Comparison of ENCODE assay signal across 11 cellular contexts in the genomic region with DNA sequence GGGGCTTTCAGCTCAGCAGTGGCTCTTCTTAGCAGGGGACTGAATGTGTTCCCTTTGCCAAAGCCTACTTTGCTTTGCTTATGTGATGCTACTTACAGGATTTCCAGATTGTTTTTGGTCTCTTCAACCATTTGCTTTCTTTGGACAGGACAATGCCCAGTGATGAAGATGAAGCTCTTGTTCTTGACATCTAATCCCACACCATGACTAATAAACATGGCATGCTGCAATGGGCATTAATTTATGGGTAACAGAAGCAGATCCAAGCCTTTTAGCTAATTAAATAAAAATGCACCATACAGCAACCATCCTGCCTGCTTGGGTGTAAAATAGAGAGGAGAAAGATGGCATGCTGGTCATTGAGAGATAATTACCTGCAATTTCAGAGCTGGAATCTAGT.
DNase-seq lines count a peak whose midpoint lies in the region; ATAC-seq and TF ChIP-seq lines count a peak whose summit lies in the region.
"Had no signal": no experiment of that assay in that cellular context is flagged by ENCODE, and none has a peak within 500 bp of the region (broad histone marks: within the 10 kb centered on the region; RNA-seq: fewer than 3 reads in every experiment).

No MANE protein-coding gene starts in this region.

- H3K27ac ChIP-seq in RWPE2 (ENCODE audit: poor library complexity, severe bottlenecking) (peak overlapping the region; percentile 97), epithelial cell of prostate (peak overlapping the region; percentile 77), smooth muscle cell (ENCODE audit: low read depth) (peak overlapping the region; percentile 3)

- peak overlapping the region; percentile 82 for H3K27ac Mint-ChIP-seq in activated CD8-positive, alpha-beta memory T cell treated with anti-CD3 and anti-CD28 coated beads, Interleukin-2, amount 10 ng/mL, durations not matched to agents 7 days and 5 days
- no peak overlapping the region for H3K27ac Mint-ChIP-seq in osteocyte (ENCODE audit: unreplicated experiment)

- H3K36me3 ChIP-seq in RWPE2 (ENCODE audit: low read depth): no peaks in the 10 kb centered on the region
- H3K36me3 ChIP-seq in smooth muscle cell (ENCODE audit: low read depth): no peaks in the 10 kb centered on the region

- peaks cover 60% of the 10 kb centered on the region for H3K4me1 Mint-ChIP-seq in activated CD8-positive, alpha-beta memory T cell treated with anti-CD3 and anti-CD28 coated beads, Interleukin-2, amount 10 ng/mL, durations not matched to agents 7 days and 5 days
- peaks cover 35% of the 10 kb centered on the region for H3K4me1 Mint-ChIP-seq in osteocyte (ENCODE audit: unreplicated experiment)

- peaks cover 71% of the 10 kb centered on the region for H3K4me1 ChIP-seq in RWPE2 (ENCODE audit: insufficient read depth, poor library complexity, severe bottlenecking)
- peaks cover 5% of the 10 kb centered on the region for H3K4me1 ChIP-seq in smooth muscle cell (ENCODE audit: low read depth)

- no peak for DNase-seq in activated CD8-positive, alpha-beta memory T cell treated with anti-CD3 and anti-CD28 coated beads, Interleukin-2, amount 10 ng/mL, durations not matched to agents 7 days and 5 days
- DNase-seq in activated CD8-positive, alpha-beta memory T cell treated with anti-CD3 and anti-CD28 coated beads for 24 hours: no peak
- no peak for DNase-seq in RWPE2 (ENCODE audit: low spot score)
- no peak for DNase-seq in epithelial cell of prostate (ENCODE audit: low read depth, low spot score)
- DNase-seq in smooth muscle cell (lab: John Stamatoyannopoulos, UW; ENCODE audit: unreplicated experiment): no peak
- DNase-seq in osteocyte (ENCODE audit: extremely low spot score, unreplicated experiment): no peak
- DNase-seq: NCI-H2171, retina had no signal

- H3K27me3 ChIP-seq in RWPE2 (ENCODE audit: insufficient read depth, poor library complexity, severe bottlenecking) (no peaks in the 10 kb centered on the region), smooth muscle cell (ENCODE audit: low read depth) (no peaks in the 10 kb centered on the region)

- no peaks in the 10 kb centered on the region for H3K9me3 Mint-ChIP-seq in activated CD8-positive, alpha-beta memory T cell treated with anti-CD3 and anti-CD28 coated beads, Interleukin-2, amount 10 ng/mL, durations not matched to agents 7 days and 5 days (ENCODE audit: low read depth)
- no peaks in the 10 kb centered on the region for H3K9me3 Mint-ChIP-seq in osteocyte (ENCODE audit: unreplicated experiment)

- no peaks in the 10 kb centered on the region for H3F3A ChIP-seq in smooth muscle cell (ENCODE audit: low read depth)

- H4K20me1 ChIP-seq in smooth muscle cell (ENCODE audit: low read depth): no peaks in the 10 kb centered on the region

- H3K4me3 ChIP-seq in RWPE2 (ENCODE audit: severe bottlenecking): no peak overlapping the region
- H3K4me3 ChIP-seq in smooth muscle cell: no peak overlapping the region
- H3K4me3 ChIP-seq: K562 had no signal

- H3K9me3 ChIP-seq in RWPE2 (ENCODE audit: severe bottlenecking) (no peaks in the 10 kb centered on the region), smooth muscle cell (replicated peaks; ENCODE audit: low read depth) (no peaks in the 10 kb centered on the region)

- H3K27me3 Mint-ChIP-seq in activated CD8-positive, alpha-beta memory T cell treated with anti-CD3 and anti-CD28 coated beads, Interleukin-2, amount 10 ng/mL, durations not matched to agents 7 days and 5 days: no peaks in the 10 kb centered on the region
- H3K27me3 Mint-ChIP-seq in osteocyte (ENCODE audit: unreplicated experiment): no peaks in the 10 kb centered on the region

- H3K9ac ChIP-seq in smooth muscle cell (ENCODE audit: low read depth): no peak overlapping the region

- no peak overlapping the region for H2AFZ ChIP-seq in smooth muscle cell (ENCODE audit: low read depth)

- no peak overlapping the region for H3K4me3 Mint-ChIP-seq in activated CD8-positive, alpha-beta memory T cell treated with anti-CD3 and anti-CD28 coated beads, Interleukin-2, amount 10 ng/mL, durations not matched to agents 7 days and 5 days
- no peak overlapping the region for H3K4me3 Mint-ChIP-seq in osteocyte (ENCODE audit: unreplicated experiment)

- CTCF ChIA-PET in activated CD8-positive, alpha-beta memory T cell treated with anti-CD3 and anti-CD28 coated beads, Interleukin-2, amount 10 ng/mL, durations not matched to agents 7 days and 5 days (lab: Charles Lee): interaction anchor here (1.1 to 3.0 kb wide), 2 partner anchors 17 to 20 kb away, joined by 3 to 11 read pairs; no protein-coding TSS in a partner anchor

- no peak for TF ChIP-seq CTCF in RWPE2 (IDR thresholded peaks at IDR 0.05; ENCODE audit: poor library complexity, severe bottlenecking)
- no peak for TF ChIP-seq CTCF in smooth muscle cell (IDR thresholded peaks at IDR 0.05; ENCODE audit: borderline replicate concordance, insufficient read depth, poor library complexity, severe bottlenecking)
- no peak for TF ChIP-seq CTCF in osteocyte (IDR thresholded peaks at IDR 0.05)

- no peak overlapping the region for H3K4me2 ChIP-seq in smooth muscle cell

- H3K36me3 Mint-ChIP-seq in activated CD8-positive, alpha-beta memory T cell treated with anti-CD3 and anti-CD28 coated beads, Interleukin-2, amount 10 ng/mL, durations not matched to agents 7 days and 5 days: no peaks in the 10 kb centered on the region
- H3K36me3 Mint-ChIP-seq in osteocyte (ENCODE audit: unreplicated experiment): no peaks in the 10 kb centered on the region

- no peak for ATAC-seq in activated CD8-positive, alpha-beta memory T cell treated with anti-CD3 and anti-CD28 coated beads, Interleukin-2, amount 10 ng/mL, durations not matched to agents 7 days and 5 days
- ATAC-seq in RWPE2 (ENCODE audit: low read depth) (no peak), GM19023 (IDR thresholded peaks at IDR 0.05; ENCODE audit: unreplicated experiment) (no peak), GM18868 (IDR thresholded peaks at IDR 0.05; ENCODE audit: unreplicated experiment) (no peak)
- ATAC-seq: K562 had no signal

- no peaks in the 10 kb centered on the region for H3K79me2 ChIP-seq in smooth muscle cell (ENCODE audit: low read depth)

Comparison
In these comparisons a context has a peak if more than half of its experiments do, and no peak if none do; other contexts are left out.
1. H3K27ac ChIP-seq: peak in every context shown above with its lines; median percentile 97 in RWPE2; 77 in epithelial cell of prostate; 3 in smooth muscle cell.